In genomic region chr17:61809816-61810392, GRCh38 we compare ENCODE assay signal across 12 cellular contexts. TPM values are rescaled to one million over a fixed set of nuclear protein-coding genes. Genes with fewer than 3 reads are reported as not detected.
DNase-seq lines count a peak whose midpoint lies in the region; ATAC-seq and TF ChIP-seq lines count a peak whose summit lies in the region.
"Had no signal": no experiment of that assay in that cellular context is flagged by ENCODE, and none has a peak within 500 bp of the region (broad histone marks: within the 10 kb centered on the region; RNA-seq: fewer than 3 reads in every experiment).

No MANE protein-coding gene starts in this region.

- H3K27ac ChIP-seq in PC-3 (ENCODE audit: low read length) (no peak overlapping the region), foreskin keratinocyte (no peak overlapping the region)
- H3K27ac ChIP-seq: skin epidermis had no signal

- no peak overlapping the region for H3K9ac ChIP-seq in PC-3 (ENCODE audit: low read length)

- H3K4me2 ChIP-seq in PC-3 (ENCODE audit: low read length) = peak overlapping the region; percentile 17

- H3K4me1 ChIP-seq in PC-3 (ENCODE audit: insufficient read depth, low read length) = peaks cover 29% of the 10 kb centered on the region
- peaks cover 28% of the 10 kb centered on the region for H3K4me1 ChIP-seq in foreskin keratinocyte

- no peak overlapping the region for H2AFZ ChIP-seq in PC-3 (ENCODE audit: low read length)

- H3F3A ChIP-seq in PC-3 (ENCODE audit: low read length, unreplicated experiment) = no peaks in the 10 kb centered on the region

- no TSS peak for BruUV-seq in PC-3 (replicated peaks; lab: Mats Ljungman, UMichigan)

- ATAC-seq in PC-3 (peak; percentile 88), foreskin keratinocyte (peak; percentile 48), GM19467 (IDR thresholded peaks at IDR 0.05; ENCODE audit: unreplicated experiment) (no peak)
- ATAC-seq: stimulated activated memory B cell treated with anti-CD40 and anti-IgM and Interleukin-4, amounts not matched to agents 10 μg/mL and 1 μg/mL and 100 μg/mL, for 72 hours had no signal

- H3K4me3 ChIP-seq in PC-3 (ENCODE audit: low read length) = no peak overlapping the region
- H3K4me3 ChIP-seq: skin epidermis had no signal

- intact Hi-C loops in PC-3 (cut with micrococcal nuclease) = loop anchor here (2.0 kb wide), 2 partner anchors 23 to 43 kb away; no protein-coding TSS in a partner anchor

- TF ChIP-seq CTCF in PC-3 (conservative IDR thresholded peaks at IDR 0.05; ENCODE audit: low read depth, low read length) (no peak), foreskin keratinocyte (conservative IDR thresholded peaks at IDR 0.05) (no peak)

- H3K36me3 ChIP-seq in PC-3 (ENCODE audit: low read depth, low read length) = 0 out of 2 replicates have a peak, but pooled peaks cover 8% of the 10 kb centered on the region

- H3K9me3 ChIP-seq in PC-3 (ENCODE audit: low read length) = no peaks in the 10 kb centered on the region

- POLR2A ChIA-PET in PC-3 (lab: Charles Lee; ENCODE audit: unreplicated experiment) = no interaction called here

- no peaks in the 10 kb centered on the region for H3K79me2 ChIP-seq in PC-3 (ENCODE audit: low read length)

- DNase-seq in COLO829 (ENCODE audit: low spot score) (peak; percentile 69), NAMALWA (ENCODE audit: low spot score) (peak; percentile 13), PC-3 (peak; percentile 73), foreskin keratinocyte (peak; percentile 20 to 44), NCI-H524 treated with DMSO at 0.1 percent for 48 hours (lab: John Stamatoyannopoulos, UW) (no peak), inferior parietal cortex (ENCODE audit: extremely low spot score) (no peak), germinal center (ENCODE audit: low spot score) (no peak)
- DNase-seq: caudate nucleus; NK-92 treated with Interleukin-12 subunit alpha and Interleukin-12 subunit beta, amount 100 ng/mL, for 24 hours had no signal

- no peaks in the 10 kb centered on the region for H4K20me1 ChIP-seq in PC-3 (ENCODE audit: low read length)

- CTCF ChIA-PET in PC-3 (lab: Charles Lee) = interaction anchor here (0.7 kb wide), 1 partner anchor 300 kb away, joined by 3 read pairs; no protein-coding TSS in a partner anchor

- no peaks in the 10 kb centered on the region for H3K27me3 ChIP-seq in PC-3 (ENCODE audit: low read length)
- H3K27me3 ChIP-seq in foreskin keratinocyte = no peaks in the 10 kb centered on the region

- no peaks in the 10 kb centered on the region for H3K9me2 ChIP-seq in PC-3 (replicated peaks; ENCODE audit: low read length)

RNA-seq across cellular contexts. Expression of gene BRIP1, which starts 53.4 kb away (rescaled TPM):
- total RNA-seq in PC-3 (2014; rRNA removed) (13.8 and 21.1 TPM in 2 replicates), foreskin keratinocyte (17.4 and 18.1 TPM in 2 replicates)
- 3.0 and 4.1 TPM in 2 replicates for polyA plus RNA-seq in foreskin keratinocyte

Comparison
In these comparisons a context has a peak if more than half of its experiments do, and no peak if none do; other contexts are left out.
1. DNase-seq: peak in COLO829 (single experiment), NAMALWA (single experiment), PC-3 (single experiment) and foreskin keratinocyte (2 of 2); none in NCI-H524 treated with DMSO at 0.1 percent for 48 hours (single experiment), inferior parietal cortex (single experiment) and germinal center (single experiment).